Comparison of ENCODE assay signal across 12 cellular contexts in genomic region chr3:131025500-131025899, GRCh38. TPM values are rescaled to one million over a fixed set of nuclear protein-coding genes. Genes with fewer than 3 reads are reported as not detected.
DNase-seq lines count a peak whose midpoint lies in the region; ATAC-seq, FAIRE-seq and TF ChIP-seq lines count a peak whose summit lies in the region.
"Had no signal": no experiment of that assay in that cellular context is flagged by ENCODE, and none has a peak within 500 bp of the region (broad histone marks: within the 10 kb centered on the region; RNA-seq: fewer than 3 reads in every experiment).

No MANE protein-coding gene starts in this region.

- ATAC-seq in heart left ventricle, result no peak
- peak; percentile 32 for ATAC-seq in mucosa of descending colon
- no peak for ATAC-seq in upper lobe of right lung
- no peak for ATAC-seq in HG03039 (IDR thresholded peaks at IDR 0.05; ENCODE audit: unreplicated experiment)
- no peak for ATAC-seq in HG03196 (IDR thresholded peaks at IDR 0.05; ENCODE audit: unreplicated experiment)

- H3K4me3 ChIP-seq in heart left ventricle, result peak overlapping the region in 10 of 12 donors; percentile 58 to 90 (median 72)
- peak overlapping the region; percentile 94 for H3K4me3 ChIP-seq in astrocyte (ENCODE audit: insufficient read depth, low read depth, low read length)
- H3K4me3 ChIP-seq in mucosa of descending colon, result no peak overlapping the region
- H3K4me3 ChIP-seq in upper lobe of right lung, result peak overlapping the region; percentile 76

- H3K27me3 ChIP-seq in heart left ventricle (no peaks in the 10 kb centered on the region), astrocyte (ENCODE audit: insufficient read depth, low read length) (no peaks in the 10 kb centered on the region), upper lobe of right lung (no peaks in the 10 kb centered on the region)
- H3K27me3 ChIP-seq: right atrium auricular region had no signal

- DNase-seq in heart left ventricle (no peak), cardiac septum (ENCODE audit: low spot score) (no peak), astrocyte (ENCODE audit: low read depth) (no peak), mucosa of descending colon (no peak), upper lobe of right lung (no peak), UCSD-AML1 (lab: John Stamatoyannopoulos, UW; ENCODE audit: unreplicated experiment) (no peak)
- DNase-seq: DMS79, NCI-H1092 treated with DMSO at 0.1 percent for 48 hours, WERI-Rb-1 had no signal

- TF ChIP-seq POLR2A in heart left ventricle (IDR thresholded peaks at IDR 0.05), result no peak

- no peak overlapping the region for H2AFZ ChIP-seq in astrocyte (ENCODE audit: low read depth, low read length)

- no peak for TF ChIP-seq CTCF in heart left ventricle (IDR thresholded peaks at IDR 0.05)
- no peak for TF ChIP-seq CTCF in astrocyte (IDR thresholded peaks at IDR 0.05; ENCODE audit: insufficient read depth, low read depth, low read length)
- no peak for TF ChIP-seq CTCF in mucosa of descending colon (IDR thresholded peaks at IDR 0.05)
- TF ChIP-seq CTCF in upper lobe of right lung (IDR thresholded peaks at IDR 0.05), result no peak

- 88 to 98% (median 92%) methylated on average over 1 of the region's 1 CpG for WGBS in heart left ventricle, 4 donors

- FAIRE-seq in astrocyte (lab: Jason Lieb, UNC), result no peak

- H4K20me1 ChIP-seq in astrocyte (ENCODE audit: insufficient read depth, low read length), result no peaks in the 10 kb centered on the region

- no peak overlapping the region for H3K27ac ChIP-seq in heart left ventricle
- no peak overlapping the region for H3K27ac ChIP-seq in astrocyte (ENCODE audit: low read depth, low read length)
- H3K27ac ChIP-seq in upper lobe of right lung, result no peak overlapping the region

- intact Hi-C loops in heart left ventricle (cut with DNase I), result loop anchor here in 3 of 10 donors (5.0 to 10.0 kb wide), 4 partner anchors 357 to 1009 kb away; partner anchors contain the start of genes NUDT16 (in 2 of the 3), CPNE4 (in 1 of the 3) and MRPL3 (in 1 of the 3)
- intact Hi-C loops in cardiac septum (cut with DNase I), result no loop called here
- intact Hi-C loops in mucosa of descending colon (cut with DNase I, micrococcal nuclease), result no loop called here
- intact Hi-C loops in upper lobe of right lung (cut with DNase I), result no loop called here

- H3K9me3 ChIP-seq in heart left ventricle, result no peaks in the 10 kb centered on the region
- no peaks in the 10 kb centered on the region for H3K9me3 ChIP-seq in astrocyte (ENCODE audit: insufficient read depth, low read depth, low read length)
- H3K9me3 ChIP-seq in mucosa of descending colon, result no peaks in the 10 kb centered on the region
- no peaks in the 10 kb centered on the region for H3K9me3 ChIP-seq in upper lobe of right lung
- H3K9me3 ChIP-seq: right atrium auricular region had no signal

- peak overlapping the region; percentile 92 for H3K4me3 Mint-ChIP-seq in astrocyte (ENCODE audit: unreplicated experiment)

- H3K4me2 ChIP-seq in astrocyte (ENCODE audit: low read length), result peak overlapping the region; percentile 93

- H3K27me3 Mint-ChIP-seq in astrocyte (ENCODE audit: low read depth, unreplicated experiment), result no peaks in the 10 kb centered on the region

- peak overlapping the region; percentile 93 for H3K9ac ChIP-seq in astrocyte (ENCODE audit: low read length)

- H3K9me3 Mint-ChIP-seq in astrocyte (ENCODE audit: unreplicated experiment), result no peaks in the 10 kb centered on the region

- H3K79me2 ChIP-seq in astrocyte (ENCODE audit: insufficient read depth, low read length), result peaks cover 8% of the 10 kb centered on the region

- H3K36me3 Mint-ChIP-seq in astrocyte (ENCODE audit: low read depth, unreplicated experiment), result peaks cover 2% of the 10 kb centered on the region

- H3K4me1 ChIP-seq in heart left ventricle (peaks cover 0 to 60% (median 29%) of the 10 kb centered on the region in 12 donors), astrocyte (ENCODE audit: insufficient read depth, low read length) (peaks cover 16% of the 10 kb centered on the region), mucosa of descending colon (ENCODE audit: low read depth) (peaks cover 2% of the 10 kb centered on the region), upper lobe of right lung (peaks cover 39% of the 10 kb centered on the region)

- H3K36me3 ChIP-seq in heart left ventricle, result peaks cover 0 to 22% (median 7%) of the 10 kb centered on the region in 9 donors
- H3K36me3 ChIP-seq in astrocyte (ENCODE audit: insufficient read depth, low read length), result peaks cover 4% of the 10 kb centered on the region
- no peaks in the 10 kb centered on the region for H3K36me3 ChIP-seq in mucosa of descending colon (ENCODE audit: low read depth)
- H3K36me3 ChIP-seq in upper lobe of right lung, result peaks cover 10% of the 10 kb centered on the region
- H3K36me3 ChIP-seq: right atrium auricular region had no signal

- no peak overlapping the region for H3K27ac Mint-ChIP-seq in astrocyte (ENCODE audit: unreplicated experiment)

- H3K4me1 Mint-ChIP-seq in astrocyte (ENCODE audit: low read depth, unreplicated experiment), result peaks cover 18% of the 10 kb centered on the region

RNA-seq across cellular contexts. Expression of gene ASTE1, which starts 1.1 kb away (rescaled TPM):
- total RNA-seq in heart left ventricle (1 to 10 TPM; 1.9 to 5.7 (median 3.1) TPM), cardiac septum (3.2 TPM), astrocyte (4.5 and 4.8 TPM in 2 replicates), mucosa of descending colon (10 to 100 TPM in 2 of 3 donors, 1 to 10 TPM in 1; 9.4 to 15.3 (median 10.4) TPM), upper lobe of right lung (8.8 TPM)
- polyA plus RNA-seq in heart left ventricle, result 1 to 10 TPM; 1.4 to 3.4 TPM

RNA-seq across cellular contexts. Expression of gene NEK11, which starts 1.2 kb away (rescaled TPM):
- total RNA-seq in heart left ventricle (1 to 10 TPM; 1.5 to 4.3 (median 2.1) TPM), cardiac septum (2.8 TPM), astrocyte (6.7 and 7.1 TPM in 2 replicates), mucosa of descending colon (1 to 10 TPM; 3.9 to 9.4 (median 5.8) TPM), upper lobe of right lung (3.8 TPM)
- polyA plus RNA-seq in heart left ventricle, result 1 to 10 TPM in 1 of 2 donors, under 1 TPM in 1; 0.38 to 1.7 TPM
